ENCODE assay signal across 8 cellular contexts in the genomic region with DNA sequence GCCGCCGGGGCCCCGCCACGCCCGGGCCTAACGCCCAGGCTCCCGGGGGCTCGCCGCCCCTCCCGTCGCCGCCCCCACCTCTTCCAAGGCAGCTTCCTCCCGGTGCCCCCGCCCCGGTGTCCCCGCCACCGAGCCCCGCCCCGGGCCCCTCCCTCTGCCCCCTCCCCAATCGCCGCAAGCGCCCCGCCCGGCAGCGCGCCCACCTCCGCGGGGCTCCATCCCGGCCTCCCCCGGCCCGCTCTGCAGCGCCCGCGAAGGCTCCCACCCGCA. TPM values are rescaled to one million over a fixed set of nuclear protein-coding genes. Genes with fewer than 3 reads are reported as not detected.
DNase-seq lines count a peak whose midpoint lies in the region; ATAC-seq lines count a peak whose summit lies in the region.

No MANE protein-coding gene starts in this region.

- H3K27me3 Mint-ChIP-seq in activated CD8-positive, alpha-beta memory T cell treated with anti-CD3 and anti-CD28 coated beads, Interleukin-2, amount 10 ng/mL, durations not matched to agents 7 days and 5 days: peaks cover 10% of the 10 kb centered on the region

- no peaks in the 10 kb centered on the region for H3K36me3 Mint-ChIP-seq in activated CD8-positive, alpha-beta memory T cell treated with anti-CD3 and anti-CD28 coated beads, Interleukin-2, amount 10 ng/mL, durations not matched to agents 7 days and 5 days

- H3K27me3 ChIP-seq in rectal smooth muscle tissue (ENCODE audit: control insufficient read depth, insufficient read depth, low read length): no peaks in the 10 kb centered on the region

- ATAC-seq in activated CD8-positive, alpha-beta memory T cell treated with anti-CD3 and anti-CD28 coated beads, Interleukin-2, amount 10 ng/mL, durations not matched to agents 7 days and 5 days: no peak
- ATAC-seq in HG02981 (IDR thresholded peaks at IDR 0.05; ENCODE audit: unreplicated experiment) (peak; percentile 22), Right ventricle myocardium superior (ENCODE audit: poor library complexity) (peak; percentile 60)

- peak overlapping the region; percentile 82 for H3K4me3 ChIP-seq in rectal smooth muscle tissue (ENCODE audit: low read length)

- peaks cover 2% of the 10 kb centered on the region for H3K36me3 ChIP-seq in rectal smooth muscle tissue (ENCODE audit: control insufficient read depth, insufficient read depth, low read length)

- CTCF ChIA-PET in activated CD8-positive, alpha-beta memory T cell treated with anti-CD3 and anti-CD28 coated beads, Interleukin-2, amount 10 ng/mL, durations not matched to agents 7 days and 5 days (lab: Charles Lee): no interaction called here

- peak overlapping the region; percentile 63 for H3K27ac ChIP-seq in rectal smooth muscle tissue (ENCODE audit: low read depth, low read length)

- intact Hi-C loops in Right ventricle myocardium superior (cut with DNase I): no loop called here

- peak overlapping the region; percentile 78 for H3K4me3 Mint-ChIP-seq in activated CD8-positive, alpha-beta memory T cell treated with anti-CD3 and anti-CD28 coated beads, Interleukin-2, amount 10 ng/mL, durations not matched to agents 7 days and 5 days

- no peaks in the 10 kb centered on the region for H3K9me3 Mint-ChIP-seq in activated CD8-positive, alpha-beta memory T cell treated with anti-CD3 and anti-CD28 coated beads, Interleukin-2, amount 10 ng/mL, durations not matched to agents 7 days and 5 days (ENCODE audit: low read depth)

- H3K4me1 ChIP-seq in rectal smooth muscle tissue (ENCODE audit: control insufficient read depth, insufficient read depth, low read length): peaks cover 8% of the 10 kb centered on the region

- H3K9ac ChIP-seq in rectal smooth muscle tissue (ENCODE audit: low read length): no peak overlapping the region

- H3K4me1 Mint-ChIP-seq in activated CD8-positive, alpha-beta memory T cell treated with anti-CD3 and anti-CD28 coated beads, Interleukin-2, amount 10 ng/mL, durations not matched to agents 7 days and 5 days: peaks cover 18% of the 10 kb centered on the region

- no peak overlapping the region for H3K27ac Mint-ChIP-seq in activated CD8-positive, alpha-beta memory T cell treated with anti-CD3 and anti-CD28 coated beads, Interleukin-2, amount 10 ng/mL, durations not matched to agents 7 days and 5 days

- no peak for DNase-seq in activated CD8-positive, alpha-beta memory T cell treated with anti-CD3 and anti-CD28 coated beads, Interleukin-2, amount 10 ng/mL, durations not matched to agents 7 days and 5 days
- DNase-seq in activated CD8-positive, alpha-beta memory T cell treated with anti-CD3 and anti-CD28 coated beads, Interleukin-2, amount 50 U/mL, for 48 hours: no peak
- DNase-seq in UCSD-AML1 (lab: John Stamatoyannopoulos, UW; ENCODE audit: unreplicated experiment): peak; percentile 85
- no peak for DNase-seq in Right ventricle myocardium superior
- no peak for DNase-seq in NCI-H82 treated with DMSO at 0.1 percent for 48 hours (lab: John Stamatoyannopoulos, UW; ENCODE audit: unreplicated experiment)
- DNase-seq in SW 1271 (lab: John Stamatoyannopoulos, UW): no peak

RNA-seq across cellular contexts. Expression of a gene that starts 0.2 kb away (rescaled TPM):
- 100 to 1,000 TPM; 108 to 130 TPM for total RNA-seq in activated CD8-positive, alpha-beta memory T cell treated with anti-CD3 and anti-CD28 coated beads, Interleukin-2, amount 10 ng/mL, durations not matched to agents 7 days and 5 days
- total RNA-seq in Right ventricle myocardium superior: 85.9 TPM

RNA-seq across cellular contexts. Expression of a gene that starts 50.4 kb away (rescaled TPM):
- not detected for total RNA-seq in activated CD8-positive, alpha-beta memory T cell treated with anti-CD3 and anti-CD28 coated beads, Interleukin-2, amount 10 ng/mL, durations not matched to agents 7 days and 5 days
- total RNA-seq in Right ventricle myocardium superior: 3.8 TPM
